ENCODE assay signal across 13 cellular contexts in the genomic region with DNA sequence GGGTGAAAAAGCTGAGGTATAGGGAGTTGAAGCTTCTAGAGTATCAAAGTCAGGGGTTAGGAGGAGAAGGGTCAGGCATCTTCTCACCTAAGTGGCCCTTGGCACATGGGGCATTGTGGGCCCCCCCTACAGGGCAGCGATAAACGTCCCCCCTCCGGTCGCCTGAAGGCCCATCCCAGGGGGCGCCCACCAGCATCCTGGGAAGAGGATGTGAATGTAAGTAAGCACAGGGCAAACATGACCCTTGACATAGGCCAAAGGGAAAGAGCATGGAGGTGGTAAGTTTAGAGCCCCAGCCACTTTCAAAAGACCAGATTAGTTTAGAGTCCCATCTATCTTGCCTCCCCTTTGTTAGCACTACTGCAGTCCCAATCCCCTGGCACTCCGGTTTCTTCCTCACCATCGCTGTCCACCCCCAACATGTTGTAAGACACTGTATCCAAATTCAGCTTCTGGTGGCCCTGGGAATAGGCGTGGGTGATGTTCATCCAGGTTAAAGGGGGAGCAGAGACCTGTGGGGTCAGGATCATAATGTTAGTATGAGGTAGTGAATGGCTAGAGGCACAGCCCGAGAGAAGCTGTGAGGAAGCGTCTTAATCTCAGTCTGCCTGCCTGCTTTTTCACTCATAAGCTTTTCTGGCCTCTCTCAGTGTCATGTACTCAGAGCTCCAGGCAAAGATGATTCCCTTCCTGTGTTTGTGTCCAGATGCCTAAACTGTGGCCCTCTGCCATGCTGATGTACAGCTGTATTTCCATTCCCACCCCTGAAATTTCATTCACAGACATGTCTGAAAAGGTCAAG. TPM values are rescaled to one million over a fixed set of nuclear protein-coding genes. Genes with fewer than 3 reads are reported as not detected.
A peak's percentile ranks its signal among the peaks of the same experiment; 100 is the strongest.
DNase-seq lines count a peak whose midpoint lies in the region; ATAC-seq and TF ChIP-seq lines count a peak whose summit lies in the region.
"Had no signal": no experiment of that assay in that cellular context is flagged by ENCODE, and none has a peak within 500 bp of the region (broad histone marks: within the 10 kb centered on the region; RNA-seq: fewer than 3 reads in every experiment).

No MANE protein-coding gene starts in this region.

- intact Hi-C loops in heart left ventricle (cut with DNase I) (loop anchor here in 1 of 10 donors (5.0 kb wide), 1 partner anchor 50 kb away; a partner anchor contains a TSS), Right ventricle myocardium superior (cut with DNase I) (loop anchor here (5.0 kb wide), 1 partner anchor 50 kb away; a partner anchor contains a TSS), tibial artery (cut with DNase I; ENCODE audit: low total_unique reads) (no loop called here)

- TF ChIP-seq CTCF in heart left ventricle (IDR thresholded peaks at IDR 0.05): no peak
- TF ChIP-seq CTCF in fibroblast of mammary gland (conservative IDR thresholded peaks at IDR 0.05; ENCODE audit: control insufficient read depth, insufficient read depth, low read depth, low read length): no peak
- TF ChIP-seq CTCF in tibial artery (IDR thresholded peaks at IDR 0.05): no peak

- H3K36me3 ChIP-seq in heart left ventricle (peaks cover 0 to 19% (median 16%) of the 10 kb centered on the region in 9 donors), tibial artery (peaks cover 15 to 59% (median 23%) of the 10 kb centered on the region in 3 donors)

- no peak for TF ChIP-seq POLR2A in heart left ventricle (IDR thresholded peaks at IDR 0.05)

- no peak overlapping the region for H3K4me3 ChIP-seq in heart left ventricle
- H3K4me3 ChIP-seq in fibroblast of mammary gland (ENCODE audit: control insufficient read depth, low read depth, low read length): no peak overlapping the region
- no peak overlapping the region for H3K4me3 ChIP-seq in tibial artery
- H3K4me3 ChIP-seq: pancreas had no signal

- 63 to 71% (median 69%) methylated on average over 10 of the region's 10 CpGs for WGBS in heart left ventricle, 4 donors

- peak; percentile 40 to 82 (median 54) for ATAC-seq in heart left ventricle
- no peak for ATAC-seq in Right ventricle myocardium superior (ENCODE audit: poor library complexity)
- ATAC-seq: activated naive CD4-positive, alpha-beta T cell treated with anti-CD3 and anti-CD28 coated beads, Interleukin-2, amount 50 U/mL, for 72 hours; pancreas; T-cell had no signal

- peaks cover 0 to 28% (median 19%) of the 10 kb centered on the region in 12 donors for H3K4me1 ChIP-seq in heart left ventricle
- H3K4me1 ChIP-seq in tibial artery: peaks cover 0 to 28% (median 7%) of the 10 kb centered on the region in 4 donors
- H3K4me1 ChIP-seq: pancreas had no signal

- no peaks in the 10 kb centered on the region for H3K27me3 ChIP-seq in heart left ventricle
- no peaks in the 10 kb centered on the region for H3K27me3 ChIP-seq in tibial artery
- H3K27me3 ChIP-seq: pancreas had no signal

- no peaks in the 10 kb centered on the region for H3K9me3 ChIP-seq in heart left ventricle
- H3K9me3 ChIP-seq in tibial artery: no peaks in the 10 kb centered on the region
- H3K9me3 ChIP-seq: pancreas had no signal

- H3K27ac ChIP-seq in heart left ventricle: peak overlapping the region in 11 of 12 donors; percentile 14 to 69 (median 41)
- H3K27ac ChIP-seq in tibial artery: peak overlapping the region; percentile 37 to 65
- H3K27ac ChIP-seq: pancreas had no signal

- DNase-seq in heart left ventricle (no peak), Right ventricle myocardium superior (no peak), fibroblast of mammary gland (ENCODE audit: low read depth) (peak; percentile 75), tibial artery (no peak), AG08395 (ENCODE audit: low spot score) (no peak), DMS 273 treated with DMSO at 0.1 percent for 48 hours (lab: John Stamatoyannopoulos, UW) (no peak)
- DNase-seq: GOT3, NCI-H1417 treated with DMSO at 0.1 percent for 48 hours, pancreas, T-cell had no signal

RNA-seq across cellular contexts. Expression of a gene that starts 2.7 kb away (rescaled TPM):
- total RNA-seq in heart left ventricle (1 to 10 TPM in 7 of 9 donors, under 1 TPM in 2; 0.81 to 5.4 (median 1.3) TPM), Right ventricle myocardium superior (1.0 TPM)
- polyA plus RNA-seq in heart left ventricle: 1 to 10 TPM; 2.4 to 2.6 TPM

RNA-seq across cellular contexts. Expression of a gene that starts 11.4 kb away (rescaled TPM):
- total RNA-seq in heart left ventricle: 10 to 100 TPM; 17.7 to 27.5 (median 24.5) TPM
- polyA plus RNA-seq in heart left ventricle: 10 to 100 TPM; 19.6 to 29.8 TPM
- 22.3 TPM for total RNA-seq in Right ventricle myocardium superior

RNA-seq across cellular contexts. Expression of a gene that starts 20.1 kb away (rescaled TPM):
- total RNA-seq in heart left ventricle (100 to 1,000 TPM in 1 of 9 donors, 10 to 100 TPM in 8; 58.7 to 100 (median 75.7) TPM), Right ventricle myocardium superior (57.9 TPM)
- 100 to 1,000 TPM in 1 of 2 donors, 10 to 100 TPM in 1; 57.9 to 186 TPM for polyA plus RNA-seq in heart left ventricle

RNA-seq across cellular contexts. Expression of a gene that starts 21.5 kb away (rescaled TPM):
- total RNA-seq in heart left ventricle (1 to 10 TPM in 2 of 9 donors, under 1 TPM in 7; 0.29 to 1.4 (median 0.51) TPM), Right ventricle myocardium superior (1.1 TPM)
- polyA plus RNA-seq in heart left ventricle: 1 to 10 TPM in 1 of 2 donors, under 1 TPM in 1; 0.50 to 1.5 TPM
- total RNA-seq: A172, NCI-H460 had no signal

RNA-seq across cellular contexts. Expression of a gene that starts 48.3 kb away (rescaled TPM):
- total RNA-seq in heart left ventricle: 10 to 100 TPM; 14.2 to 25.8 (median 15.6) TPM
- 10 to 100 TPM; 14.2 to 31.0 TPM for polyA plus RNA-seq in heart left ventricle
- total RNA-seq in Right ventricle myocardium superior: 13.2 TPM
